In genomic region chr12:123289911-123290310, GRCh38 we compare ENCODE assay signal across 29 cellular contexts.
"Had no signal": no experiment of that assay in that cellular context is flagged by ENCODE, and none has a peak within 500 bp of the region (broad histone marks: within the 10 kb centered on the region; RNA-seq: fewer than 3 reads in every experiment).

No MANE protein-coding gene starts in this region.

- H3K27me3 Mint-ChIP-seq: naive thymus-derived CD8-positive, alpha-beta T cell had no signal

- H3K4me3 ChIP-seq: dorsolateral prefrontal cortex, esophagus muscularis mucosa, gastroesophageal sphincter, heart right ventricle, left lung, psoas muscle, smooth muscle cell, stomach, thyroid gland had no signal

- H3K27ac Mint-ChIP-seq: endodermal cell; stimulated activated effector memory CD8-positive, alpha-beta T cell treated with anti-CD3 and anti-CD28 coated beads, Interleukin-12 subunit alpha, Interleukin-12 subunit beta, amount 100 ng/mL, for 72 hours had no signal

- H3K9me3 Mint-ChIP-seq: endodermal cell; naive thymus-derived CD8-positive, alpha-beta T cell; nephron progenitor cell; stimulated activated effector memory CD8-positive, alpha-beta T cell treated with anti-CD3 and anti-CD28 coated beads, Interleukin-12 subunit alpha, Interleukin-12 subunit beta, amount 100 ng/mL, for 72 hours had no signal

- H3K27ac ChIP-seq: epithelial cell of prostate, esophagus muscularis mucosa, foreskin keratinocyte, gastroesophageal sphincter, heart right ventricle, left lung, psoas muscle, stomach, thyroid gland had no signal

- H3K4me1 Mint-ChIP-seq: endodermal cell; naive thymus-derived CD8-positive, alpha-beta T cell; stimulated activated effector memory CD8-positive, alpha-beta T cell treated with anti-CD3 and anti-CD28 coated beads, Interleukin-12 subunit alpha, Interleukin-12 subunit beta, amount 100 ng/mL, for 72 hours had no signal

- DNase-seq: dorsolateral prefrontal cortex; effector CD8-positive, alpha-beta T cell; endodermal cell; foreskin keratinocyte; heart right ventricle; hippocampal formation; left cardiac atrium; left lung; mammary epithelial cell; mesendoderm; naive thymus-derived CD8-positive, alpha-beta T cell; nephron progenitor cell; nucleus accumbens; psoas muscle; right cardiac atrium; stimulated activated CD4-positive, alpha-beta T cell treated with anti-CD3 and anti-CD28 coated beads, Interleukin-12 subunit alpha, Interleukin-12 subunit beta, amount 100 ng/mL, for 4 hours; stimulated activated CD4-positive, alpha-beta T cell treated with anti-CD3 and anti-CD28 coated beads, Interleukin-1b, Interleukin-23, amount 100 ng/mL, for 48 hours; stimulated activated CD4-positive, alpha-beta T cell treated with anti-CD3 and anti-CD28 coated beads, Interleukin-4, amount 100 ng/mL, for 1 hour; stimulated activated naive CD4-positive, alpha-beta T cell treated with Interleukin-2 at 50 U/mL for 16 hours; stomach; thyroid gland; trophoblast cell had no signal

- H3K4me3 Mint-ChIP-seq: endodermal cell; nephron progenitor cell; stimulated activated effector memory CD8-positive, alpha-beta T cell treated with anti-CD3 and anti-CD28 coated beads, Interleukin-12 subunit alpha, Interleukin-12 subunit beta, amount 100 ng/mL, for 72 hours had no signal

- H3K4me1 ChIP-seq: esophagus muscularis mucosa, foreskin keratinocyte, gastroesophageal sphincter, heart right ventricle, left lung, psoas muscle, stomach, thyroid gland had no signal

- H3K9me3 ChIP-seq: esophagus muscularis mucosa, gastroesophageal sphincter, heart right ventricle, left lung, psoas muscle, stomach, thyroid gland had no signal

- FAIRE-seq: colon, islet of Langerhans had no signal

- ATAC-seq: foreskin keratinocyte; gastroesophageal sphincter; heart right ventricle; left cardiac atrium; left lung; naive thymus-derived CD8-positive, alpha-beta T cell; psoas muscle; right cardiac atrium; stimulated activated effector memory CD8-positive, alpha-beta T cell treated with anti-CD3 and anti-CD28 coated beads, Interleukin-12 subunit alpha, Interleukin-12 subunit beta, amount 100 ng/mL, for 72 hours had no signal

- H3K27me3 ChIP-seq: dorsolateral prefrontal cortex, esophagus muscularis mucosa, foreskin keratinocyte, gastroesophageal sphincter, heart right ventricle, left lung, stomach, thyroid gland had no signal

- H3K4me2 ChIP-seq: smooth muscle cell had no signal
